In genomic region chrX:136182394-136182793, GRCh38 we compare ENCODE assay signal across 1 cellular context.
TF ChIP-seq lines count a peak whose summit lies in the region.

No MANE protein-coding gene starts in this region.

TF ChIP-seq in HepG2, 621 proteins besides CTCF, POLR2A, EP300 and RAD21 (continued from another document):
- TF ChIP-seq, protein P1, sequence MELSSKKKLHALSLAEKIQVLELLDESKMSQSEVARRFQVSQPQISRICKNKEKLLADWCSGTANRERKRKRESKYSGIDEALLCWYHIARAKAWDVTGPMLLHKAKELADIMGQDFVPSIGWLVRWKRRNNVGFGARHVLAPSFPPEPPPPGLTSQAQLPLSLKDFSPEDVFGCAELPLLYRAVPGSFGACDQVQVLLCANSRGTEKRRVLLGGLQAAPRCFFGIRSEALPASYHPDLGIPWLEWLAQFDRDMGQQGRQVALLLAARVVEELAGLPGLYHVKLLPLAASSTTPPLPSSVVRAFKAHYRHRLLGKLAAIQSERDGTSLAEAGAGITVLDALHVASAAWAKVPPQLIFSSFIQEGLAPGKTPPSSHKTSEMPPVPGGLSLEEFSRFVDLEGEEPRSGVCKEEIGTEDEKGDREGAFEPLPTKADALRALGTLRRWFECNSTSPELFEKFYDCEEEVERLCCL (CRISPR knock-in tag; IDR thresholded peaks at IDR 0.05; ENCODE audit: borderline replicate concordance), result no peak
- no peak for TF ChIP-seq ZNF672 (CRISPR knock-in tag; IDR thresholded peaks at IDR 0.05)
- no peak for TF ChIP-seq ZNF567 (CRISPR knock-in tag; IDR thresholded peaks at IDR 0.05; ENCODE audit: borderline replicate concordance)
- TF ChIP-seq, protein P2, sequence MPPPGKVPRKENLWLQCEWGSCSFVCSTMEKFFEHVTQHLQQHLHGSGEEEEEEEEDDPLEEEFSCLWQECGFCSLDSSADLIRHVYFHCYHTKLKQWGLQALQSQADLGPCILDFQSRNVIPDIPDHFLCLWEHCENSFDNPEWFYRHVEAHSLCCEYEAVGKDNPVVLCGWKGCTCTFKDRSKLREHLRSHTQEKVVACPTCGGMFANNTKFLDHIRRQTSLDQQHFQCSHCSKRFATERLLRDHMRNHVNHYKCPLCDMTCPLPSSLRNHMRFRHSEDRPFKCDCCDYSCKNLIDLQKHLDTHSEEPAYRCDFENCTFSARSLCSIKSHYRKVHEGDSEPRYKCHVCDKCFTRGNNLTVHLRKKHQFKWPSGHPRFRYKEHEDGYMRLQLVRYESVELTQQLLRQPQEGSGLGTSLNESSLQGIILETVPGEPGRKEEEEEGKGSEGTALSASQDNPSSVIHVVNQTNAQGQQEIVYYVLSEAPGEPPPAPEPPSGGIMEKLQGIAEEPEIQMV (CRISPR knock-in tag; IDR thresholded peaks at IDR 0.05; ENCODE audit: low read depth), result no peak
- TF ChIP-seq ZBED4 (CRISPR knock-in tag; IDR thresholded peaks at IDR 0.05; ENCODE audit: borderline replicate concordance), result no peak
- TF ChIP-seq TCF7 (IDR thresholded peaks at IDR 0.05; ENCODE audit: low read depth), result no peak
- TF ChIP-seq SMC3 (IDR thresholded peaks at IDR 0.05; ENCODE audit: low read length), result no peak
- TF ChIP-seq NCOA1 (CRISPR knock-in tag; IDR thresholded peaks at IDR 0.05), result no peak
- no peak for TF ChIP-seq SMAD3 (CRISPR knock-in tag; IDR thresholded peaks at IDR 0.05)
- TF ChIP-seq YEATS2 (CRISPR knock-in tag; IDR thresholded peaks at IDR 0.05; ENCODE audit: borderline replicate concordance), result no peak
- TF ChIP-seq TOE1 (CRISPR knock-in tag; IDR thresholded peaks at IDR 0.05), result no peak
- no peak for TF ChIP-seq PHF8 (CRISPR knock-in tag; IDR thresholded peaks at IDR 0.05)
- no peak for TF ChIP-seq MIER2 (CRISPR knock-in tag; IDR thresholded peaks at IDR 0.05)
